22 cellular contexts compared by ENCODE assay signal in genomic region chr5:166358127-166358840, GRCh38.
DNase-seq lines count a peak whose midpoint lies in the region; FAIRE-seq and TF ChIP-seq lines count a peak whose summit lies in the region.
"Had no signal": no experiment of that assay in that cellular context is flagged by ENCODE, and none has a peak within 500 bp of the region (broad histone marks: within the 10 kb centered on the region; RNA-seq: fewer than 3 reads in every experiment).

No MANE protein-coding gene starts in this region.

- H3K36me3 ChIP-seq in astrocyte (ENCODE audit: insufficient read depth, low read length): no peaks in the 10 kb centered on the region
- H3K36me3 ChIP-seq in neural progenitor cell: no peaks in the 10 kb centered on the region
- H3K36me3 ChIP-seq: BLaER1 treated with 17β-estradiol and CSF1 and Interleukin-3, amounts not matched to agents 10 nM and 100 nM had no signal

- no peak overlapping the region for H2AFZ ChIP-seq in astrocyte (ENCODE audit: low read depth, low read length)
- peak overlapping the region; percentile 14 for H2AFZ ChIP-seq in neural progenitor cell (replicated peaks)

- H3F3A ChIP-seq in neural progenitor cell (ENCODE audit: low read depth): no peaks in the 10 kb centered on the region

- H3K4me3 ChIP-seq in astrocyte (ENCODE audit: insufficient read depth, low read depth, low read length) (no peak overlapping the region), neural progenitor cell (no peak overlapping the region)
- H3K4me3 ChIP-seq: BLaER1 treated with 17β-estradiol and CSF1 and Interleukin-3, amounts not matched to agents 10 nM and 100 nM; GM12878 had no signal

- peak; percentile 79 for FAIRE-seq in HTR-8/SVneo (lab: Jason Lieb, UNC)
- no peak for FAIRE-seq in astrocyte (lab: Jason Lieb, UNC)
- FAIRE-seq: GM12878, GM19239, HepG2 had no signal

- H3K27ac ChIP-seq in astrocyte (ENCODE audit: low read depth, low read length) (no peak overlapping the region), neural progenitor cell (no peak overlapping the region)
- H3K27ac ChIP-seq: BLaER1 treated with 17β-estradiol and CSF1 and Interleukin-3, amounts not matched to agents 10 nM and 100 nM had no signal

- H3K79me2 ChIP-seq in astrocyte (ENCODE audit: insufficient read depth, low read length) (no peaks in the 10 kb centered on the region), neural progenitor cell (ENCODE audit: low read depth) (no peaks in the 10 kb centered on the region)

- H3K4me2 ChIP-seq in astrocyte (ENCODE audit: low read length) (no peak overlapping the region), neural progenitor cell (no peak overlapping the region)
- H3K4me2 ChIP-seq: BLaER1 treated with 17β-estradiol and CSF1 and Interleukin-3, amounts not matched to agents 10 nM and 100 nM; SK-N-SH had no signal

- H3K4me1 ChIP-seq in astrocyte (ENCODE audit: insufficient read depth, low read length) (no peaks in the 10 kb centered on the region), neural progenitor cell (peaks cover 7% of the 10 kb centered on the region)
- H3K4me1 ChIP-seq: BLaER1 treated with 17β-estradiol and CSF1 and Interleukin-3, amounts not matched to agents 10 nM and 100 nM had no signal

- DNase-seq in HTR-8/SVneo (ENCODE audit: insufficient read length, low spot score) (no peak), astrocyte (ENCODE audit: low read depth) (no peak), foreskin melanocyte (peak; percentile 31), neural progenitor cell (ENCODE audit: low spot score) (no peak), amygdala (lab: John Stamatoyannopoulos, UW) (no peak), NCI-H345 treated with DMSO at 0.1 percent for 48 hours (lab: John Stamatoyannopoulos, UW; ENCODE audit: unreplicated experiment) (no peak), NCI-H1930 (lab: John Stamatoyannopoulos, UW) (no peak), midbrain (lab: John Stamatoyannopoulos, UW) (no peak)
- DNase-seq: CD8-positive, alpha-beta T cell; DMS53; EL; HCEC 1CT; KBM-7; NCI-H187 treated with DMSO at 0.1 percent for 48 hours; NCI-H446 treated with DMSO at 0.1 percent for 48 hours; NCI-H774; SHP77; SK-N-SH had no signal

- H3K4me1 Mint-ChIP-seq in astrocyte (ENCODE audit: low read depth, unreplicated experiment) (peaks cover 37% of the 10 kb centered on the region), neural progenitor cell (peaks cover 6% of the 10 kb centered on the region)

- peak overlapping the region; percentile 42 for H3K27ac Mint-ChIP-seq in astrocyte (ENCODE audit: unreplicated experiment)
- H3K27ac Mint-ChIP-seq in neural progenitor cell: no peak overlapping the region
- H3K27ac Mint-ChIP-seq: CD8-positive, alpha-beta T cell had no signal

- H3K9me3 ChIP-seq in astrocyte (ENCODE audit: insufficient read depth, low read depth, low read length): peaks cover 6% of the 10 kb centered on the region
- no peaks in the 10 kb centered on the region for H3K9me3 ChIP-seq in neural progenitor cell (ENCODE audit: low read depth)
- H3K9me3 ChIP-seq: SK-N-SH had no signal

- H3K27me3 ChIP-seq in astrocyte (ENCODE audit: insufficient read depth, low read length) (no peaks in the 10 kb centered on the region), neural progenitor cell (no peaks in the 10 kb centered on the region)
- H3K27me3 ChIP-seq: BLaER1 treated with 17β-estradiol and CSF1 and Interleukin-3, amounts not matched to agents 10 nM and 100 nM had no signal

- no peaks in the 10 kb centered on the region for H3K27me3 Mint-ChIP-seq in astrocyte (ENCODE audit: low read depth, unreplicated experiment)
- H3K27me3 Mint-ChIP-seq in neural progenitor cell (ENCODE audit: insufficient read depth, low read depth): peaks cover 4% of the 10 kb centered on the region

- H3K9me3 Mint-ChIP-seq in astrocyte (ENCODE audit: unreplicated experiment) (peaks cover 3% of the 10 kb centered on the region), neural progenitor cell (peaks cover 21% of the 10 kb centered on the region)

- no peaks in the 10 kb centered on the region for H4K20me1 ChIP-seq in astrocyte (ENCODE audit: insufficient read depth, low read length)
- H4K20me1 ChIP-seq in neural progenitor cell (ENCODE audit: low read depth): no peaks in the 10 kb centered on the region
- H4K20me1 ChIP-seq: BLaER1 treated with 17β-estradiol and CSF1 and Interleukin-3, amounts not matched to agents 10 nM and 100 nM had no signal

- H3K9ac ChIP-seq in astrocyte (ENCODE audit: low read length): no peak overlapping the region
- no peak overlapping the region for H3K9ac ChIP-seq in neural progenitor cell
- H3K9ac ChIP-seq: BLaER1 treated with 17β-estradiol and CSF1 and Interleukin-3, amounts not matched to agents 10 nM and 100 nM; SK-N-SH had no signal

- H3K36me3 Mint-ChIP-seq in astrocyte (ENCODE audit: low read depth, unreplicated experiment): peaks cover 2% of the 10 kb centered on the region
- no peaks in the 10 kb centered on the region for H3K36me3 Mint-ChIP-seq in neural progenitor cell
- H3K36me3 Mint-ChIP-seq: CD8-positive, alpha-beta T cell had no signal

- TF ChIP-seq CTCF in astrocyte (IDR thresholded peaks at IDR 0.05; ENCODE audit: insufficient read depth, low read depth, low read length): no peak
- no peak for TF ChIP-seq CTCF in neural progenitor cell (IDR thresholded peaks at IDR 0.05)

- no peak overlapping the region for H3K4me3 Mint-ChIP-seq in astrocyte (ENCODE audit: unreplicated experiment)
- no peak overlapping the region for H3K4me3 Mint-ChIP-seq in neural progenitor cell
- H3K4me3 Mint-ChIP-seq: CD8-positive, alpha-beta T cell had no signal
